Comparison of ENCODE assay signal across 17 cellular contexts in genomic region chr6:110939429-110939828, GRCh38.
"Had no signal": no experiment of that assay in that cellular context is flagged by ENCODE, and none has a peak within 500 bp of the region (broad histone marks: within the 10 kb centered on the region; RNA-seq: fewer than 3 reads in every experiment).

No MANE protein-coding gene starts in this region.

- H3K4me1 Mint-ChIP-seq: T-helper 17 cell had no signal

- ATAC-seq: effector memory CD8-positive, alpha-beta T cell; heart left ventricle; left colon; pancreas; T-helper 17 cell had no signal

- H3K27ac Mint-ChIP-seq: activated T-cell treated with anti-CD3 and anti-CD28 coated beads, Interleukin-2, amount 50 U/mL, for 24 hours; effector memory CD8-positive, alpha-beta T cell; T-helper 17 cell had no signal

- DNase-seq: activated CD4-positive, alpha-beta T cell treated with anti-CD3 and anti-CD28 coated beads, Interleukin-2, amount 50 U/mL, for 1 hour; activated gamma-delta T cell treated with Interleukin-2 at 50 U/mL for 16 hours; activated T-cell treated with anti-CD3 and anti-CD28 coated beads, Interleukin-2, amount 50 U/mL, for 24 hours; aorta; cerebellar nuclear complex; effector memory CD8-positive, alpha-beta T cell; heart left ventricle; left colon; pancreas; stimulated activated CD4-positive, alpha-beta T cell treated with anti-CD3 and anti-CD28 coated beads, Interleukin-1b, Interleukin-23, amount 100 ng/mL, for 48 hours; T-helper 17 cell; tibial artery; uterus had no signal

- H3K4me1 ChIP-seq: breast epithelium, pancreas, tibial artery, uterus had no signal

- H3K27ac ChIP-seq: breast epithelium, heart left ventricle, pancreas, tibial artery, uterus had no signal

- H3K4me3 ChIP-seq: breast epithelium, heart left ventricle, lung, pancreas, tibial artery, uterus had no signal

- FAIRE-seq: frontal cortex, islet of Langerhans, pancreas had no signal

- H3K9me3 ChIP-seq: breast epithelium, heart left ventricle, pancreas, tibial artery, uterus had no signal

- H3K27me3 ChIP-seq: breast epithelium, heart left ventricle, pancreas, tibial artery, uterus had no signal

- H3K27me3 Mint-ChIP-seq: activated T-cell treated with anti-CD3 and anti-CD28 coated beads, Interleukin-2, amount 50 U/mL, for 24 hours; effector memory CD8-positive, alpha-beta T cell; T-helper 17 cell had no signal

- H3K36me3 ChIP-seq: breast epithelium, heart left ventricle, pancreas, tibial artery, uterus had no signal

- H3K9me3 Mint-ChIP-seq: activated T-cell treated with anti-CD3 and anti-CD28 coated beads, Interleukin-2, amount 50 U/mL, for 24 hours; effector memory CD8-positive, alpha-beta T cell had no signal

- H3K4me3 Mint-ChIP-seq: activated T-cell treated with anti-CD3 and anti-CD28 coated beads, Interleukin-2, amount 50 U/mL, for 24 hours; effector memory CD8-positive, alpha-beta T cell; T-helper 17 cell had no signal
